Comparison of ENCODE assay signal across 1 cellular context in genomic region chr9:3858961-3859360, GRCh38.
TF ChIP-seq lines count a peak whose summit lies in the region.

No MANE protein-coding gene starts in this region.

TF ChIP-seq in A549, 52 proteins besides CTCF, POLR2A, EP300 and RAD21 (continued from another document):
- no peak for TF ChIP-seq ATOH8 (CRISPR knock-in tag; IDR thresholded peaks at IDR 0.05; ENCODE audit: low read depth)
- no peak for TF ChIP-seq POLR2AphosphoS2 (conservative IDR thresholded peaks at IDR 0.05; ENCODE audit: low read length)
- no peak for TF ChIP-seq HOXB13 (CRISPR knock-in tag; IDR thresholded peaks at IDR 0.05; ENCODE audit: low read depth)
- TF ChIP-seq MAZ (IDR thresholded peaks at IDR 0.05; ENCODE audit: borderline replicate concordance, low read depth, low read length): no peak
- TF ChIP-seq MAX (IDR thresholded peaks at IDR 0.05): no peak
- no peak for TF ChIP-seq RCOR1 (IDR thresholded peaks at IDR 0.05; ENCODE audit: low read depth, low read length)
- TF ChIP-seq PHF8 (IDR thresholded peaks at IDR 0.05; ENCODE audit: borderline replicate concordance, low read depth): no peak
- peak; percentile 42 for TF ChIP-seq MAFK (IDR thresholded peaks at IDR 0.05; ENCODE audit: partially characterized antibody)
- TF ChIP-seq EHMT2 (IDR thresholded peaks at IDR 0.05; ENCODE audit: low read depth): no peak
- no peak for TF ChIP-seq EHF (CRISPR knock-in tag; IDR thresholded peaks at IDR 0.05)
- TF ChIP-seq TFCP2L1 (CRISPR knock-in tag; IDR thresholded peaks at IDR 0.05): no peak
- TF ChIP-seq FOSB (CRISPR knock-in tag; IDR thresholded peaks at IDR 0.05): no peak
- no peak for TF ChIP-seq BCL3 (IDR thresholded peaks at IDR 0.05)
- no peak for TF ChIP-seq MYC (IDR thresholded peaks at IDR 0.05; ENCODE audit: borderline replicate concordance, low read length)
- TF ChIP-seq CEBPB (IDR thresholded peaks at IDR 0.05): peak in 1 of 2 experiments; percentile 19; a peak in 1 of 4 replicates
- no peak for TF ChIP-seq FOXS1 (CRISPR knock-in tag; IDR thresholded peaks at IDR 0.05)
- no peak for TF ChIP-seq CBX8 (IDR thresholded peaks at IDR 0.05)
TF ChIP-seq in A549: peak in this region for 4.
